ENCODE assay signal across 14 cellular contexts in genomic region chr1:76950306-76950705, GRCh38.
"Had no signal": no experiment of that assay in that cellular context is flagged by ENCODE, and none has a peak within 500 bp of the region (broad histone marks: within the 10 kb centered on the region; RNA-seq: fewer than 3 reads in every experiment).

No MANE protein-coding gene starts in this region.

- H3K4me1 ChIP-seq: upper lobe of right lung had no signal

- H3K27me3 ChIP-seq: ovary, upper lobe of right lung had no signal

- FAIRE-seq: TTC549 had no signal

- H3K27ac ChIP-seq: upper lobe of right lung had no signal

- H3K36me3 ChIP-seq: ovary, upper lobe of right lung had no signal

- H3K4me3 ChIP-seq: ovary, upper lobe of right lung had no signal

- DNase-seq: activated CD4-positive, alpha-beta T cell treated with anti-CD3 and anti-CD28 coated beads, Interleukin-2, amount 50 U/mL, for 1 hour; activated CD4-positive, CD25-positive, alpha-beta regulatory T cell; activated T-cell treated with anti-CD3 and anti-CD28 coated beads for 4 hours; amygdala; endodermal cell; head of caudate nucleus; ovary; stimulated activated CD4-positive, alpha-beta T cell treated with anti-CD3 and anti-CD28 coated beads, Interleukin-4, amount 100 ng/mL, for 1 hour; stimulated activated CD8-positive, alpha-beta memory T cell treated with anti-CD3 and anti-CD28 coated beads, Interleukin-4, amount 100 ng/mL, for 48 hours; stimulated activated naive CD8-positive, alpha-beta T cell treated with anti-CD3 and anti-CD28 coated beads, Interleukin-15, Interleukin-2, amounts not matched to agents 100 U/mL and 50 U/mL, for 24 hours; T-helper 2 cell; upper lobe of right lung had no signal

- H3K9me3 ChIP-seq: ovary, upper lobe of right lung had no signal

- ATAC-seq: esophagus mucosa; stimulated activated naive CD8-positive, alpha-beta T cell treated with anti-CD3 and anti-CD28 coated beads, Interleukin-15, Interleukin-2, amounts not matched to agents 100 U/mL and 50 U/mL, for 24 hours had no signal
